Comparison of ENCODE assay signal across 9 cellular contexts in the genomic region with DNA sequence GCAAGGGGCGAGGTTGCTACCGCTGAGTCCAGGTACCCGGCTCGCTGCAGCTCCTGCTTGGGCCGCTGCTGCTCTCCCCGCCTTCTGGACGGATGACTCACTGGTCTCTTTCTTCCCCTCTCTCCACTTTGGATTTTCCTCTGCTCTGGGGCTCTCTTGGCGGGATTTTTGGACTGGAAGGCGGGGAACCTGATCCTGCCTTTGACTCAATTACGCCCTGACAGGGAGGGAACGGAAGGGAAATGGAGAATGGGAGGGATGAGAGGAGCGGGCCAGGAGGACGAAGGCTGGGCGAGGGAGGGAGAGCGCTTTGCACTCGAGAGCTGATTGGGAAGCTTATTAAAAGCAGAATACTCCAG. TPM values are rescaled to one million over a fixed set of nuclear protein-coding genes. Genes with fewer than 3 reads are reported as not detected.
DNase-seq lines count a peak whose midpoint lies in the region; ATAC-seq and TF ChIP-seq lines count a peak whose summit lies in the region.
"Had no signal": no experiment of that assay in that cellular context is flagged by ENCODE, and none has a peak within 500 bp of the region (broad histone marks: within the 10 kb centered on the region; RNA-seq: fewer than 3 reads in every experiment).

A gene with protein sequence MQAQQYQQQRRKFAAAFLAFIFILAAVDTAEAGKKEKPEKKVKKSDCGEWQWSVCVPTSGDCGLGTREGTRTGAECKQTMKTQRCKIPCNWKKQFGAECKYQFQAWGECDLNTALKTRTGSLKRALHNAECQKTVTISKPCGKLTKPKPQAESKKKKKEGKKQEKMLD (minus strand): TSS at position 251 of the 359 bp plus-strand sequence. CDS start 88,760 bp downstream, outside the sequence.

- in situ Hi-C loops in HAP-1 (cut with MboI; ENCODE audit: low sequenced_read_pairs), result no loop called here

- peaks cover 0 to 5% (median 3%) of the 10 kb centered on the region in 5 donors for H3K9me3 Mint-ChIP-seq in CD8-positive, alpha-beta memory T cell

- no peaks in the 10 kb centered on the region for H3K27me3 Mint-ChIP-seq in CD8-positive, alpha-beta memory T cell

- DNase-seq in HCEC 1CT (peak; percentile 63), heart right ventricle (peak; percentile 27 to 38), prostate gland (ENCODE audit: low spot score) (peak; percentile 14), HAP-1 (ENCODE audit: low spot score in 2 of 2) (no peak)
- DNase-seq in CD8-positive, alpha-beta memory T cell, result no peak

- TF ChIP-seq CTCF in WI38 (IDR thresholded peaks at IDR 0.05; ENCODE audit: low read depth, low read length) (no peak), heart right ventricle (IDR thresholded peaks at IDR 0.05) (no peak), prostate gland (IDR thresholded peaks at IDR 0.05) (no peak)

- intact Hi-C loops in heart right ventricle (cut with DNase I) (loop anchor here in 2 of 10 donors (10.0 kb wide), 2 partner anchors 101 to 111 kb away; no protein-coding TSS in a partner anchor), prostate gland (cut with DNase I) (no loop called here)

- peak; percentile 80 to 93 (median 86) for ATAC-seq in heart right ventricle
- no peak for ATAC-seq in HG02870 (IDR thresholded peaks at IDR 0.05; ENCODE audit: unreplicated experiment)
- no peak for ATAC-seq in GM21390 (IDR thresholded peaks at IDR 0.05; ENCODE audit: unreplicated experiment)
- ATAC-seq: left colon had no signal

- CTCF ChIA-PET in CD8-positive, alpha-beta memory T cell (lab: Charles Lee), result no interaction called here

- POLR2A ChIA-PET in CD8-positive, alpha-beta memory T cell (lab: Charles Lee), result no interaction called here

- no peak for TF ChIP-seq POLR2A in prostate gland (IDR thresholded peaks at IDR 0.05)

- 0 to 1% methylated on average over 16 of the region's 16 CpGs for WGBS in heart right ventricle, 2 donors
- WGBS in prostate gland, result under 1% methylated on average over 16 of the region's 16 CpGs

- H3K27ac ChIP-seq in heart right ventricle (peak within 1 kb of the TSS in 3 of 10 donors; percentile 15 to 23 (median 17)), prostate gland (peak within 1 kb of the TSS; percentile 25 to 62)
- H3K27ac ChIP-seq in CD8-positive, alpha-beta memory T cell (ENCODE audit: low read depth, low read length), result no peak within 1 kb of the TSS

- peaks cover 0 to 6% (median 0%) of the 10 kb centered on the region in 9 donors for H3K4me1 ChIP-seq in heart right ventricle
- no peaks in the 10 kb centered on the region for H3K4me1 ChIP-seq in prostate gland (replicated peaks)
- no peaks in the 10 kb centered on the region for H3K4me1 ChIP-seq in CD8-positive, alpha-beta memory T cell (ENCODE audit: insufficient read depth, low read length)
- H3K4me1 ChIP-seq in HAP-1, result no peaks in the 10 kb centered on the region

- peaks cover 0 to 4% (median 0%) of the 10 kb centered on the region in 3 donors for H3K4me1 Mint-ChIP-seq in CD8-positive, alpha-beta memory T cell

- H3K36me3 Mint-ChIP-seq in CD8-positive, alpha-beta memory T cell, result no peaks in the 10 kb centered on the region

- H3K4me3 ChIP-seq in WI38 (ENCODE audit: low read depth, low read length), result peak within 1 kb of the TSS; percentile 70
- peak within 1 kb of the TSS; percentile 12 to 60 (median 51) for H3K4me3 ChIP-seq in heart right ventricle
- peak within 1 kb of the TSS; percentile 30 to 36 for H3K4me3 ChIP-seq in prostate gland
- no peak within 1 kb of the TSS for H3K4me3 ChIP-seq in CD8-positive, alpha-beta memory T cell (ENCODE audit: low read length)
- no peak within 1 kb of the TSS for H3K4me3 ChIP-seq in HAP-1

- no peak within 1 kb of the TSS for H3K4me3 Mint-ChIP-seq in CD8-positive, alpha-beta memory T cell

- H3K9me3 ChIP-seq in heart right ventricle (no peaks in the 10 kb centered on the region), prostate gland (no peaks in the 10 kb centered on the region), HAP-1 (no peaks in the 10 kb centered on the region)
- no peaks in the 10 kb centered on the region for H3K9me3 ChIP-seq in CD8-positive, alpha-beta memory T cell (ENCODE audit: low read length)

- H3K27me3 ChIP-seq in heart right ventricle, result peaks cover 0 to 8% (median 0%) of the 10 kb centered on the region in 7 donors
- H3K27me3 ChIP-seq in prostate gland (replicated peaks; ENCODE audit: insufficient read depth), result no peaks in the 10 kb centered on the region
- no peaks in the 10 kb centered on the region for H3K27me3 ChIP-seq in CD8-positive, alpha-beta memory T cell (ENCODE audit: insufficient read depth, low read length, poor library complexity, severe bottlenecking)
- H3K27me3 ChIP-seq in HAP-1 (ENCODE audit: low read depth), result no peaks in the 10 kb centered on the region

- H3K36me3 ChIP-seq in heart right ventricle (no peaks in the 10 kb centered on the region), prostate gland (no peaks in the 10 kb centered on the region), HAP-1 (replicated peaks) (no peaks in the 10 kb centered on the region)
- H3K36me3 ChIP-seq in CD8-positive, alpha-beta memory T cell (ENCODE audit: insufficient read depth, low read length), result no peaks in the 10 kb centered on the region

- no peak within 1 kb of the TSS for H3K27ac Mint-ChIP-seq in CD8-positive, alpha-beta memory T cell

RNA-seq across cellular contexts. Expression of the gene that starts here (rescaled TPM):
- total RNA-seq in heart right ventricle (10 to 100 TPM in 8 of 10 donors, 1 to 10 TPM in 2; 6.6 to 22.4 (median 12.9) TPM), prostate gland (10 to 100 TPM; 56.6 to 96.6 TPM)
- polyA plus RNA-seq in heart right ventricle, result 10 to 100 TPM in 1 of 2 donors, 1 to 10 TPM in 1; 7.9 to 23.0 TPM
- total RNA-seq in CD8-positive, alpha-beta memory T cell, result not detected
- polyA plus RNA-seq in CD8-positive, alpha-beta memory T cell, result not detected

Comparison
In these comparisons a context has a peak if more than half of its experiments do, and no peak if none do; other contexts are left out.
1. RNA of the gene that starts here (total RNA-seq): 56.6 to 96.6 TPM in prostate gland and 6.6 to 22.4 TPM in heart right ventricle; not detected in CD8-positive, alpha-beta memory T cell; every median in the first group is over 4 times any median in the second.
2. DNase-seq: peak in HCEC 1CT (single experiment), heart right ventricle (2 of 2) and prostate gland (single experiment); none in CD8-positive, alpha-beta memory T cell (0 of 5) and HAP-1 (0 of 2).
3. H3K4me3 ChIP-seq: peak in WI38 (single experiment), heart right ventricle (10 of 10) and prostate gland (2 of 2); none in CD8-positive, alpha-beta memory T cell (single experiment) and HAP-1 (single experiment).
4. ATAC-seq: peak in heart right ventricle (8 of 8); none in HG02870 (single experiment) and GM21390 (single experiment).